Comparison of ENCODE assay signal across 9 cellular contexts in genomic region chr17:73291260-73291801, GRCh38. TPM values are rescaled to one million over a fixed set of nuclear protein-coding genes. Genes with fewer than 3 reads are reported as not detected.
DNase-seq lines count a peak whose midpoint lies in the region; ATAC-seq, FAIRE-seq and TF ChIP-seq lines count a peak whose summit lies in the region.
"Had no signal": no experiment of that assay in that cellular context is flagged by ENCODE, and none has a peak within 500 bp of the region (broad histone marks: within the 10 kb centered on the region; RNA-seq: fewer than 3 reads in every experiment).

No MANE protein-coding gene starts in this region.

- no peaks in the 10 kb centered on the region for H3K9me3 Mint-ChIP-seq in H9

- no peak overlapping the region for H2BK20ac ChIP-seq in H9 (ENCODE audit: low read depth, low read length, poor library complexity, severe bottlenecking)

- H3K27ac ChIP-seq in H9 (ENCODE audit: insufficient read length, low read depth, low read length): no peak overlapping the region
- peak overlapping the region; percentile 95 to 99 for H3K27ac ChIP-seq in breast epithelium
- peak overlapping the region; percentile 79 for H3K27ac ChIP-seq in lower lobe of right lung
- H3K27ac ChIP-seq: VCaP had no signal

- no peak overlapping the region for H3K4me2 ChIP-seq in H9 (ENCODE audit: insufficient read depth, insufficient read length, low read length)

- no peak overlapping the region for H4K5ac ChIP-seq in H9 (ENCODE audit: insufficient read length, low read depth, low read length)

- no peak overlapping the region; the same call in 1 of the 2 replicates for H3K14ac ChIP-seq in H9 (ENCODE audit: insufficient read depth, low read length)

- ATAC-seq in GM18499 (IDR thresholded peaks at IDR 0.05; ENCODE audit: insufficient read depth, unreplicated experiment): peak; percentile 86
- ATAC-seq in lower lobe of right lung: peak; percentile 81 to 87

- H3K18ac ChIP-seq in H9 (ENCODE audit: insufficient read length, low read depth, low read length): no peak overlapping the region

- no peak overlapping the region for H3K56ac ChIP-seq in H9 (ENCODE audit: insufficient read length, low read depth, low read length)

- H3K36me3 ChIP-seq in breast epithelium (no peaks in the 10 kb centered on the region), lower lobe of right lung (peaks cover 3% of the 10 kb centered on the region)

- no peaks in the 10 kb centered on the region for H3K23me2 ChIP-seq in H9 (ENCODE audit: insufficient read length, low read depth, low read length, poor library complexity, severe bottlenecking)

- TF ChIP-seq POLR2A in breast epithelium (IDR thresholded peaks at IDR 0.05): no peak

- H3K9ac ChIP-seq in H9 (ENCODE audit: extremely low read depth, insufficient read length, low read length): no peak overlapping the region

- H2BK5ac ChIP-seq in H9 (ENCODE audit: insufficient read length, low read length): no peak overlapping the region

- H3K4me1 ChIP-seq in H9 (ENCODE audit: insufficient read depth, low read length) (no peaks in the 10 kb centered on the region), breast epithelium (peaks cover 48 to 74% of the 10 kb centered on the region in 2 donors), lower lobe of right lung (peaks cover 81% of the 10 kb centered on the region)

- TF ChIP-seq CTCF in H9 (conservative IDR thresholded peaks at IDR 0.05): no peak
- TF ChIP-seq CTCF in breast epithelium (IDR thresholded peaks at IDR 0.05): no peak
- no peak for TF ChIP-seq CTCF in lower lobe of right lung (IDR thresholded peaks at IDR 0.05)

- H3K4me1 Mint-ChIP-seq in H9: peaks cover 26 to 33% of the 10 kb centered on the region in 2 experiments

- no peak overlapping the region for H3K4ac ChIP-seq in H9 (ENCODE audit: low read depth, low read length)

- FAIRE-seq in urothelium cell line (lab: Jason Lieb, UNC): peak; percentile 93

- H3K4me3 Mint-ChIP-seq in H9: no peak overlapping the region

- no CpG with 5 or more reads among the region's 8 CpGs for WGBS in H9 (ENCODE audit: extremely low coverage, insufficient read length, low lambda C conversion rate)

- no peak overlapping the region for H4K8ac ChIP-seq in H9 (replicated peaks; ENCODE audit: insufficient read length, low read depth, low read length)

- no peak overlapping the region for H4K91ac ChIP-seq in H9 (ENCODE audit: insufficient read length, low read depth, low read length)

- H4K20me1 ChIP-seq in H9 (ENCODE audit: control insufficient read depth, insufficient read depth, insufficient read length): no peaks in the 10 kb centered on the region

- no peak overlapping the region for H2BK12ac ChIP-seq in H9 (ENCODE audit: insufficient read length, low read depth, low read length)

- H3K79me1 ChIP-seq in H9 (ENCODE audit: insufficient read depth, low read depth, low read length, poor library complexity, severe bottlenecking): no peaks in the 10 kb centered on the region

- H2BK15ac ChIP-seq in H9 (ENCODE audit: low read depth, low read length): no peak overlapping the region

- no peak overlapping the region for H3K23ac ChIP-seq in H9 (ENCODE audit: insufficient read length, low read depth, low read length)

- no peaks in the 10 kb centered on the region for H3K27me3 Mint-ChIP-seq in H9 (ENCODE audit: low read depth)

- H3K9me3 ChIP-seq in H9 (ENCODE audit: control insufficient read depth, low read depth, low read length) (no peaks in the 10 kb centered on the region), breast epithelium (no peaks in the 10 kb centered on the region), lower lobe of right lung (no peaks in the 10 kb centered on the region)

- H3K27me3 ChIP-seq in H9 (ENCODE audit: insufficient read depth, low read length) (no peaks in the 10 kb centered on the region), breast epithelium (no peaks in the 10 kb centered on the region), lower lobe of right lung (ENCODE audit: low read depth) (no peaks in the 10 kb centered on the region)

- H2AK5ac ChIP-seq in H9 (ENCODE audit: insufficient read length, low read length): no peak overlapping the region

- H3T11ph ChIP-seq in H9 (ENCODE audit: low read length): no peak overlapping the region

- peaks cover 0 to 2% (median 2%) of the 10 kb centered on the region in 3 experiments; a peak in 6 of 7 replicates for H3K36me3 Mint-ChIP-seq in H9 (ENCODE audit: insufficient read depth in 1 of 3, low read depth in 3 of 3)

- H2BK120ac ChIP-seq in H9 (ENCODE audit: low read depth, low read length, poor library complexity, severe bottlenecking): no peak overlapping the region

- H3K79me2 ChIP-seq in H9 (ENCODE audit: insufficient read depth, low read length): no peaks in the 10 kb centered on the region

- peak overlapping the region in 2 of 3 experiments; percentile 54 to 82; a peak in 2 of 7 replicates for H3K27ac Mint-ChIP-seq in H9

- DNase-seq in H9 (peak; percentile 25), M059J (ENCODE audit: low read depth) (peak; percentile 98), breast epithelium (ENCODE audit: low spot score in 2 of 2) (no peak), lower lobe of right lung (peak; percentile 85), urothelium cell line (ENCODE audit: low spot score) (peak; percentile 97), NCI-H1417 treated with DMSO at 0.1 percent for 48 hours (lab: John Stamatoyannopoulos, UW) (no peak), DMS79 treated with DMSO at 0.1 percent for 48 hours (lab: John Stamatoyannopoulos, UW) (no peak)

- H3K4me3 ChIP-seq in breast epithelium: peak overlapping the region in 2 of 3 donors; percentile 17 to 61
- H3K4me3 ChIP-seq in lower lobe of right lung: peak overlapping the region; percentile 1

- H2AFZ ChIP-seq in H9 (ENCODE audit: low read length): no peak overlapping the region

- intact Hi-C loops in breast epithelium (cut with DNase I; ENCODE audit: low total_unique reads) (no loop called here), lower lobe of right lung (cut with DNase I) (no loop called here)

RNA-seq across cellular contexts. Expression of gene CDC42EP4, which starts 20.5 kb away (rescaled TPM):
- total RNA-seq in H9 (2021) (27.1 and 28.2 TPM in 2 replicates), breast epithelium (100 to 1,000 TPM in 2 of 3 donors, 10 to 100 TPM in 1; 71.0 to 141 (median 112) TPM), lower lobe of right lung (44.6 TPM)
- 12.7 and 16.6 TPM in 2 replicates for total RNA-seq in M059J (2014; rRNA removed; shearing (Covaris generic))

RNA-seq across cellular contexts. Expression of gene CPSF4L, which starts 29.7 kb away (rescaled TPM):
- total RNA-seq in H9 (2021) (not detected in 2 replicates), breast epithelium (under 1 TPM in 1 of 3 donors, not detected in 2; 0.29 TPM), lower lobe of right lung (not detected)
- not detected in 2 replicates for total RNA-seq in M059J (2014; rRNA removed; shearing (Covaris generic))

Comparison
In these comparisons a context has a peak if more than half of its experiments do, and no peak if none do; other contexts are left out.
1. DNase-seq: peak in H9 (single experiment), M059J (single experiment), lower lobe of right lung (single experiment) and urothelium cell line (single experiment); none in breast epithelium (0 of 2), NCI-H1417 treated with DMSO at 0.1 percent for 48 hours (single experiment) and DMS79 treated with DMSO at 0.1 percent for 48 hours (single experiment).